In genomic region chr2:45935791-45936622, GRCh38 we compare ENCODE assay signal across 8 cellular contexts.
DNase-seq lines count a peak whose midpoint lies in the region; ATAC-seq and TF ChIP-seq lines count a peak whose summit lies in the region.

No MANE protein-coding gene starts in this region.

- in situ Hi-C loops in mammary epithelial cell (cut with MboI; ENCODE audit: low sequenced_read_pairs in 2 of 2) = loop anchor here in 1 of 2 donors (10.0 kb wide), 2 partner anchors 161 to 291 kb away; no protein-coding TSS in a partner anchor

- no peaks in the 10 kb centered on the region for H4K20me1 ChIP-seq in mammary epithelial cell (ENCODE audit: insufficient read depth, low read length)

- no peak overlapping the region for H3K9ac ChIP-seq in mammary epithelial cell (ENCODE audit: insufficient read depth, low read length)

- no peaks in the 10 kb centered on the region for H3K36me3 Mint-ChIP-seq in Calu3 (ENCODE audit: insufficient read depth, unreplicated experiment)

- no peaks in the 10 kb centered on the region for H3K36me3 ChIP-seq in mammary epithelial cell (ENCODE audit: insufficient read depth, low read length)
- H3K36me3 ChIP-seq in spleen = no peaks in the 10 kb centered on the region

- no peaks in the 10 kb centered on the region for H3K9me3 Mint-ChIP-seq in Calu3 (ENCODE audit: low read depth, unreplicated experiment)

- dilution Hi-C loops in mammary epithelial cell (cut with HindIII; ENCODE audit: low sequenced_read_pairs) = no loop called here

- DNase-seq in Calu3 (peak; percentile 86), HCEC 1CT (peak; percentile 99), NCI-H1930 (lab: John Stamatoyannopoulos, UW) (peak; percentile 74 to 79), T1000 (lab: John Stamatoyannopoulos, UW) (peak; percentile 94), mammary epithelial cell (peak; percentile 97), islet precursor cell (peak; percentile 92), spleen (peak; percentile 88)

- no peaks in the 10 kb centered on the region for H3K27me3 Mint-ChIP-seq in Calu3 (ENCODE audit: unreplicated experiment)

- H3K9me3 ChIP-seq in mammary epithelial cell (replicated peaks; ENCODE audit: insufficient read depth, low read length) = no peaks in the 10 kb centered on the region
- no peaks in the 10 kb centered on the region for H3K9me3 ChIP-seq in spleen

- peak; percentile 71 for TF ChIP-seq CTCF in Calu3 (IDR thresholded peaks at IDR 0.05; ENCODE audit: unreplicated experiment)
- TF ChIP-seq CTCF in mammary epithelial cell (conservative IDR thresholded peaks at IDR 0.05 in 1 of 2, IDR thresholded peaks at IDR 0.05 in 1 of 2; ENCODE audit: extremely low read depth in 1 of 2, insufficient read depth in 1 of 2, low read depth in 1 of 2, low read length in 2 of 2) = peak; percentile 59 to 86
- TF ChIP-seq CTCF in spleen (IDR thresholded peaks at IDR 0.05 in 8 of 11, conservative IDR thresholded peaks at IDR 0.05 in 3 of 11) = peak in 10 of 11 experiments; percentile 43 to 82 (median 74)

- H3K79me2 ChIP-seq in mammary epithelial cell (ENCODE audit: insufficient read depth, low read length) = no peaks in the 10 kb centered on the region

- H3K4me1 Mint-ChIP-seq in Calu3 (ENCODE audit: low read depth, unreplicated experiment) = peaks cover 30% of the 10 kb centered on the region

- no peak overlapping the region for H3K4me3 ChIP-seq in mammary epithelial cell (replicated peaks in 1 of 3; ENCODE audit: insufficient read depth in 1 of 3, low read depth in 2 of 3, low read length in 3 of 3)
- H3K4me3 ChIP-seq in spleen = no peak overlapping the region

- no peak for TF ChIP-seq POLR2A in spleen (IDR thresholded peaks at IDR 0.05)

- no peak overlapping the region for H2AFZ ChIP-seq in mammary epithelial cell (ENCODE audit: low read depth, low read length)

- peaks cover 28% of the 10 kb centered on the region for H3K4me1 ChIP-seq in mammary epithelial cell (ENCODE audit: insufficient read depth, low read length)
- peaks cover 0 to 22% (median 8%) of the 10 kb centered on the region in 6 donors for H3K4me1 ChIP-seq in spleen

- CTCF ChIA-PET in Calu3 (lab: Charles Lee) = interaction anchor here (0.6 to 2.4 kb wide), 13 partner anchors 10 to 907 kb away, joined by 3 to 14 read pairs (median 4); partner anchors contain the start of gene SRBD1
- CTCF ChIA-PET in mammary epithelial cell (lab: Charles Lee; ENCODE audit: low non-redundant PET) = interaction anchor here (0.6 to 0.9 kb wide), 6 partner anchors 13 to 1455 kb away, joined by 3 to 18 read pairs (median 3); no protein-coding TSS in a partner anchor

- no peak for ATAC-seq in GM21526 (IDR thresholded peaks at IDR 0.05; ENCODE audit: low FRiP score, unreplicated experiment)

- H3K27ac ChIP-seq in mammary epithelial cell (ENCODE audit: insufficient read depth, low read depth, low read length) (peak overlapping the region; percentile 11), spleen (peak overlapping the region in 1 of 8 donors; percentile 42)

- intact Hi-C loops in Calu3 (cut with micrococcal nuclease; ENCODE audit: unreplicated experiment) (loop anchor here (1.0 kb wide), 3 partner anchors 158 to 351 kb away; no protein-coding TSS in a partner anchor), mammary epithelial cell (cut with micrococcal nuclease) (loop anchor here (1.0 to 5.0 kb wide), 7 partner anchors 87 to 954 kb away; partner anchors contain the start of gene PRKCE), spleen (cut with DNase I; ENCODE audit: low total_unique reads) (loop anchor here (2.0 to 10.0 kb wide), 2 partner anchors 161 to 291 kb away; no protein-coding TSS in a partner anchor)

- H3K27me3 ChIP-seq in mammary epithelial cell (ENCODE audit: insufficient read depth, low read length) (no peaks in the 10 kb centered on the region), spleen (replicated peaks in 1 of 7) (no peaks in the 10 kb centered on the region)

- WGBS in mammary epithelial cell (ENCODE audit: low coverage, missing lambda C conversion rate) = 36% methylated on average over 13 of the region's 13 CpGs
- 36 to 51% (median 40%) methylated on average over 10 to 13 of the region's 13 CpGs for WGBS in spleen, 5 donors

- no peak overlapping the region for H3K27ac Mint-ChIP-seq in Calu3 (ENCODE audit: unreplicated experiment)

- H3K4me2 ChIP-seq in mammary epithelial cell (ENCODE audit: insufficient read depth, low read depth, low read length) = peak overlapping the region; percentile 5

- no peak overlapping the region for H3K4me3 Mint-ChIP-seq in Calu3 (ENCODE audit: low read depth, unreplicated experiment)

- no TSS peak for BruUV-seq in Calu3 (replicated peaks; lab: Mats Ljungman, UMichigan)
- BruUV-seq in mammary epithelial cell (replicated peaks; lab: Mats Ljungman, UMichigan) = no TSS peak
